25 cellular contexts compared by ENCODE assay signal in genomic region chr2:26070684-26071189, GRCh38. TPM values are rescaled to one million over a fixed set of nuclear protein-coding genes. Genes with fewer than 3 reads are reported as not detected.
DNase-seq lines count a peak whose midpoint lies in the region; ATAC-seq, FAIRE-seq and TF ChIP-seq lines count a peak whose summit lies in the region.
"Had no signal": no experiment of that assay in that cellular context is flagged by ENCODE, and none has a peak within 500 bp of the region (broad histone marks: within the 10 kb centered on the region; RNA-seq: fewer than 3 reads in every experiment).

No MANE protein-coding gene starts in this region.

- intact Hi-C loops in CD14-positive monocyte (cut with micrococcal nuclease) = no loop called here

- in situ Hi-C loops in brain microvascular endothelial cell (cut with HindIII; ENCODE audit: low pct_ligation_motif_present, low sequenced_read_pairs) = no loop called here

- DNase-seq in CD14-positive monocyte (ENCODE audit: low spot score) (no peak), GM12892 (ENCODE audit: insufficient read length) (no peak), brain microvascular endothelial cell (no peak), DMS153 (lab: John Stamatoyannopoulos, UW) (no peak)
- DNase-seq in activated CD4-positive, alpha-beta memory T cell treated with anti-CD3 and anti-CD28 coated beads, Interleukin-2, amount 10 ng/mL, durations not matched to agents 7 days and 5 days = no peak
- DNase-seq: ACHN; Caco-2; CD4-positive, alpha-beta memory T cell; DMS 273 treated with DMSO at 0.1 percent for 48 hours; DND-41; GOT3; Kasumi-1; MG63; NCI-H1417; NCI-H1694 treated with DMSO at 0.1 percent for 48 hours; NCI-H446; NCI-H526; PC-9; RPMI8226; SHP77 had no signal

- H3K27me3 Mint-ChIP-seq in CD14-positive monocyte (ENCODE audit: low read depth in 3 of 3) = peaks cover 0 to under 1% (median 0%) of the 10 kb centered on the region in 3 donors
- no peaks in the 10 kb centered on the region for H3K27me3 Mint-ChIP-seq in activated CD4-positive, alpha-beta memory T cell treated with anti-CD3 and anti-CD28 coated beads, Interleukin-2, amount 10 ng/mL, durations not matched to agents 7 days and 5 days
- H3K27me3 Mint-ChIP-seq: CD4-positive, alpha-beta memory T cell had no signal

- H3K27ac ChIP-seq in neutrophil (peak overlapping the region; percentile 78), brain microvascular endothelial cell (no peak overlapping the region)
- H3K27ac ChIP-seq: BLaER1 had no signal

- CTCF ChIA-PET in activated CD4-positive, alpha-beta memory T cell treated with anti-CD3 and anti-CD28 coated beads, Interleukin-2, amount 10 ng/mL, durations not matched to agents 7 days and 5 days (lab: Charles Lee) = interaction anchor here (0.8 to 1.3 kb wide), 6 partner anchors 11 to 709 kb away, joined by 3 to 4 read pairs (median 3); partner anchors contain the start of gene ASXL2

- H3K4me3 Mint-ChIP-seq in CD14-positive monocyte = no peak overlapping the region
- no peak overlapping the region for H3K4me3 Mint-ChIP-seq in activated CD4-positive, alpha-beta memory T cell treated with anti-CD3 and anti-CD28 coated beads, Interleukin-2, amount 10 ng/mL, durations not matched to agents 7 days and 5 days

- H3K4me1 ChIP-seq in neutrophil (ENCODE audit: control insufficient read depth in 1 of 2, insufficient read depth in 1 of 2, low read depth in 1 of 2, low read length in 1 of 2) = peaks cover 71 to 93% of the 10 kb centered on the region in 2 experiments

- H3K4me1 Mint-ChIP-seq in CD14-positive monocyte = peaks cover 71% of the 10 kb centered on the region
- peaks cover 71% of the 10 kb centered on the region for H3K4me1 Mint-ChIP-seq in activated CD4-positive, alpha-beta memory T cell treated with anti-CD3 and anti-CD28 coated beads, Interleukin-2, amount 10 ng/mL, durations not matched to agents 7 days and 5 days

- no peak overlapping the region for H3K4me3 ChIP-seq in neutrophil (ENCODE audit: low read depth in 1 of 2, low read length in 1 of 2)
- H3K4me3 ChIP-seq in brain microvascular endothelial cell (ENCODE audit: low read depth, low read length) = no peak overlapping the region
- H3K4me3 ChIP-seq: BLaER1, MG63, PC-9, SK-N-MC had no signal

- peaks cover 0 to 3% (median 0%) of the 10 kb centered on the region in 7 donors for H3K9me3 Mint-ChIP-seq in CD14-positive monocyte
- H3K9me3 Mint-ChIP-seq in activated CD4-positive, alpha-beta memory T cell treated with anti-CD3 and anti-CD28 coated beads, Interleukin-2, amount 10 ng/mL, durations not matched to agents 7 days and 5 days = no peaks in the 10 kb centered on the region

- FAIRE-seq in GM12892 (lab: Jason Lieb, UNC) = peak; percentile 42
- FAIRE-seq: GM18507 had no signal

- no peaks in the 10 kb centered on the region for H3K27me3 ChIP-seq in neutrophil
- no peaks in the 10 kb centered on the region for H3K27me3 ChIP-seq in brain microvascular endothelial cell (replicated peaks)
- H3K27me3 ChIP-seq: BLaER1, MG63 had no signal

- peaks cover 12 to 24% of the 10 kb centered on the region in 2 donors for H3K36me3 Mint-ChIP-seq in CD14-positive monocyte
- peaks cover 28% of the 10 kb centered on the region for H3K36me3 Mint-ChIP-seq in activated CD4-positive, alpha-beta memory T cell treated with anti-CD3 and anti-CD28 coated beads, Interleukin-2, amount 10 ng/mL, durations not matched to agents 7 days and 5 days (ENCODE audit: low read depth)

- POLR2A ChIA-PET in activated CD4-positive, alpha-beta memory T cell treated with anti-CD3 and anti-CD28 coated beads, Interleukin-2, amount 10 ng/mL, durations not matched to agents 7 days and 5 days (lab: Charles Lee) = interaction anchor here (0.6 to 11.7 kb wide), 5 partner anchors 9 to 708 kb away, joined by 3 to 171 read pairs (median 5); partner anchors contain the start of gene RAB10

- TF ChIP-seq CTCF in CD14-positive monocyte (IDR thresholded peaks at IDR 0.05) (no peak), neutrophil (IDR thresholded peaks at IDR 0.05) (no peak), brain microvascular endothelial cell (IDR thresholded peaks at IDR 0.05; ENCODE audit: low read depth, low read length, missing control alignments) (no peak)

- TF ChIP-seq POLR2A in GM12892 (IDR thresholded peaks at IDR 0.05; ENCODE audit: low read depth, low read length) = no peak

- H3K36me3 ChIP-seq in neutrophil (no peaks in the 10 kb centered on the region), brain microvascular endothelial cell (replicated peaks) (no peaks in the 10 kb centered on the region)

- H3K27ac Mint-ChIP-seq in CD14-positive monocyte = peak overlapping the region in 5 of 7 donors; percentile 11 to 57 (median 48)
- peak overlapping the region; percentile 95 for H3K27ac Mint-ChIP-seq in activated CD4-positive, alpha-beta memory T cell treated with anti-CD3 and anti-CD28 coated beads, Interleukin-2, amount 10 ng/mL, durations not matched to agents 7 days and 5 days

- H3K9me3 ChIP-seq in neutrophil = no peaks in the 10 kb centered on the region
- H3K9me3 ChIP-seq: BLaER1, Caco-2, MG63 had no signal

- no peak for ATAC-seq in HG02973 (IDR thresholded peaks at IDR 0.05; ENCODE audit: unreplicated experiment)

RNA-seq across cellular contexts. Expression of gene RAB10, which starts 36.9 kb away (rescaled TPM):
- 100 to 1,000 TPM; 202 to 258 TPM for polyA plus RNA-seq in CD14-positive monocyte
- polyA plus RNA-seq in GM12892 (2012; ENCODE audit: missing spikeins) = 68.0 TPM
- 100 to 1,000 TPM; 116 to 117 TPM for total RNA-seq in activated CD4-positive, alpha-beta memory T cell treated with anti-CD3 and anti-CD28 coated beads, Interleukin-2, amount 10 ng/mL, durations not matched to agents 7 days and 5 days
